ENCODE assay signal across 10 cellular contexts in genomic region chr17:37774508-37774907, GRCh38. TPM values are rescaled to one million over a fixed set of nuclear protein-coding genes. Genes with fewer than 3 reads are reported as not detected.
DNase-seq lines count a peak whose midpoint lies in the region; ATAC-seq and TF ChIP-seq lines count a peak whose summit lies in the region.
"Had no signal": no experiment of that assay in that cellular context is flagged by ENCODE, and none has a peak within 500 bp of the region (broad histone marks: within the 10 kb centered on the region; RNA-seq: fewer than 3 reads in every experiment).

No MANE protein-coding gene starts in this region.

- H3K27ac ChIP-seq in transverse colon (no peak overlapping the region), smooth muscle cell (ENCODE audit: low read depth) (no peak overlapping the region)

- TF ChIP-seq CTCF in transverse colon (IDR thresholded peaks at IDR 0.05) (no peak), smooth muscle cell (IDR thresholded peaks at IDR 0.05; ENCODE audit: borderline replicate concordance, insufficient read depth, poor library complexity, severe bottlenecking) (no peak)

- H3K9me3 ChIP-seq in transverse colon = no peaks in the 10 kb centered on the region
- H3K9me3 ChIP-seq in smooth muscle cell (replicated peaks; ENCODE audit: low read depth) = no peaks in the 10 kb centered on the region

- DNase-seq in stimulated activated CD4-positive, alpha-beta T cell treated with anti-CD3 and anti-CD28 coated beads, Interleukin-15, amount 100 ng/mL, for 48 hours (ENCODE audit: low read depth in 2 of 2) = peak; percentile 15 to 32
- DNase-seq in stimulated activated CD4-positive, alpha-beta T cell treated with anti-CD3 and anti-CD28 coated beads, Interleukin-12 subunit alpha, Interleukin-12 subunit beta, amount 100 ng/mL, for 4 hours = no peak
- peak; percentile 32 to 51 for DNase-seq in activated CD4-positive, alpha-beta T cell treated with anti-CD3 and anti-CD28 coated beads, Interleukin-2, amount 50 U/mL, for 48 hours
- peak; percentile 29 for DNase-seq in transverse colon
- no peak for DNase-seq in smooth muscle cell (lab: John Stamatoyannopoulos, UW; ENCODE audit: unreplicated experiment)
- DNase-seq in NCI-H1436 (lab: John Stamatoyannopoulos, UW) = no peak
- DNase-seq in Ammon's horn (ENCODE audit: low spot score) = no peak

- no peak for TF ChIP-seq EP300 in transverse colon (IDR thresholded peaks at IDR 0.05; ENCODE audit: low read depth)

- no peak overlapping the region for H2AFZ ChIP-seq in smooth muscle cell (ENCODE audit: low read depth)

- H3K4me3 ChIP-seq in transverse colon (no peak overlapping the region), smooth muscle cell (no peak overlapping the region)

- WGBS in transverse colon (ENCODE audit: low coverage in 1 of 2), 2 donors = 36 to 54% methylated on average over 4 to 5 of the region's 5 CpGs
- WGBS in smooth muscle cell (ENCODE audit: low lambda C conversion rate) = 74% methylated on average over 5 of the region's 5 CpGs

- peak; percentile 67 for ATAC-seq in HG02970 (IDR thresholded peaks at IDR 0.05; ENCODE audit: low FRiP score, unreplicated experiment)

- no peak for TF ChIP-seq POLR2A in transverse colon (IDR thresholded peaks at IDR 0.05)

- H3K36me3 ChIP-seq in transverse colon = no peaks in the 10 kb centered on the region
- no peaks in the 10 kb centered on the region for H3K36me3 ChIP-seq in smooth muscle cell (ENCODE audit: low read depth)

- in situ Hi-C loops in transverse colon (cut with MboI; ENCODE audit: low pct_ligation_motif_present in 1 of 4, low pct_unique_long_range_greater_than_20kb in 1 of 4, low sequenced_read_pairs in 3 of 4) = no loop called here

- no peak overlapping the region for H3K4me2 ChIP-seq in smooth muscle cell

- intact Hi-C loops in transverse colon (cut with DNase I; ENCODE audit: low total_unique reads) = no loop called here

- H3F3A ChIP-seq in smooth muscle cell (ENCODE audit: low read depth) = no peaks in the 10 kb centered on the region

- H3K79me2 ChIP-seq in smooth muscle cell (ENCODE audit: low read depth) = no peaks in the 10 kb centered on the region

- no peaks in the 10 kb centered on the region for H3K4me1 ChIP-seq in transverse colon
- no peaks in the 10 kb centered on the region for H3K4me1 ChIP-seq in smooth muscle cell (ENCODE audit: low read depth)

- no peaks in the 10 kb centered on the region for H4K20me1 ChIP-seq in smooth muscle cell (ENCODE audit: low read depth)

- H3K27me3 ChIP-seq in transverse colon = no peaks in the 10 kb centered on the region
- H3K27me3 ChIP-seq in smooth muscle cell (ENCODE audit: low read depth) = no peaks in the 10 kb centered on the region

- H3K9ac ChIP-seq in smooth muscle cell (ENCODE audit: low read depth) = no peak overlapping the region

RNA-seq across cellular contexts. Expression of gene HNF1B, which starts 29.6 kb away (rescaled TPM):
- total RNA-seq in transverse colon = 10 to 100 TPM; 22.7 to 35.2 (median 24.9) TPM
- not detected in 2 replicates for total RNA-seq in smooth muscle cell
- polyA plus RNA-seq in smooth muscle cell = not detected in 2 replicates
- total RNA-seq: dermis microvascular lymphatic vessel endothelial cell, lung microvascular endothelial cell had no signal

Comparison
In these comparisons a context has a peak if more than half of its experiments do, and no peak if none do; other contexts are left out.
1. DNase-seq: peak in stimulated activated CD4-positive, alpha-beta T cell treated with anti-CD3 and anti-CD28 coated beads, Interleukin-15, amount 100 ng/mL, for 48 hours (2 of 2), activated CD4-positive, alpha-beta T cell treated with anti-CD3 and anti-CD28 coated beads, Interleukin-2, amount 50 U/mL, for 48 hours (2 of 2) and transverse colon (single experiment); none in stimulated activated CD4-positive, alpha-beta T cell treated with anti-CD3 and anti-CD28 coated beads, Interleukin-12 subunit alpha, Interleukin-12 subunit beta, amount 100 ng/mL, for 4 hours (single experiment), smooth muscle cell (single experiment), NCI-H1436 (single experiment) and Ammon's horn (single experiment).
2. RNA of gene HNF1B, which starts 29.6 kb away (total RNA-seq): 22.7 to 35.2 TPM in transverse colon; not detected in smooth muscle cell; every median in the first group is over 10 times any median in the second.